Comparison of ENCODE assay signal across 29 cellular contexts in the genomic region with DNA sequence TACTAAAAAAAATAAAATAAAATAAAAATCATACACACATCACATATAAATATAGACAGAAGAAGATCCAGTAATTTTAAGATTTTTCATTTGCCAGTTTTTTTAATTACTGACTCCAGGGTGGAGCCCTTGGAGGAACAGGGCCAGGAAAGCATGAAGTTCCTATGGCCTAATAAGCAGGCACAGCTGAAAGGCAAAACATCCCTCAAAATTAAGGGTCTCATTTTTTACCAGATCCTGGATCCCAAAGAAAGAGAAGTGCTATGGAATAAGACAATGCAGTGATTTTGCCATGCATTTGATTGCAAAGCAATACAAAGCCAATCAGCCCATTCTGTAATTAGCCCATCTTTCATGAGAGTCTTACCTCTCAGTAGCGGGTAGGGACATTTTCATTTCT.
"Had no signal": no experiment of that assay in that cellular context is flagged by ENCODE, and none has a peak within 500 bp of the region (broad histone marks: within the 10 kb centered on the region; RNA-seq: fewer than 3 reads in every experiment).

No MANE protein-coding gene starts in this region.

- H3K36me3 ChIP-seq: neural progenitor cell, ovary, right lobe of liver, stomach, thoracic aorta, thyroid gland, tibial nerve, upper lobe of left lung, vagina had no signal

- H3K4me1 ChIP-seq: neural progenitor cell, parathyroid adenoma, psoas muscle, right lobe of liver, stomach, thyroid gland, tibial nerve, upper lobe of left lung, vagina had no signal

- ATAC-seq: natural killer cell; psoas muscle; right cardiac atrium; right lobe of liver; stimulated activated effector memory CD8-positive, alpha-beta T cell treated with anti-CD3 and anti-CD28 coated beads, Interleukin-12 subunit alpha, Interleukin-12 subunit beta, amount 100 ng/mL, for 72 hours; stimulated activated naive B cell treated with anti-CD40 and anti-IgM and Interleukin-4, amounts not matched to agents 10 μg/mL and 1 μg/mL and 100 μg/mL, for 72 hours had no signal

- H3K36me3 Mint-ChIP-seq: natural killer cell; neural progenitor cell; stimulated activated effector memory CD8-positive, alpha-beta T cell treated with anti-CD3 and anti-CD28 coated beads, Interleukin-12 subunit alpha, Interleukin-12 subunit beta, amount 100 ng/mL, for 72 hours had no signal

- H3K9me3 ChIP-seq: psoas muscle, right lobe of liver, thyroid gland, vagina had no signal

- H3K4me2 ChIP-seq: neural progenitor cell, smooth muscle cell had no signal

- H3K27ac Mint-ChIP-seq: natural killer cell; nephron; neural progenitor cell; progenitor cell of endocrine pancreas; stimulated activated effector memory CD8-positive, alpha-beta T cell treated with anti-CD3 and anti-CD28 coated beads, Interleukin-12 subunit alpha, Interleukin-12 subunit beta, amount 100 ng/mL, for 72 hours; stimulated activated naive B cell treated with anti-CD40 and anti-IgM and Interleukin-4, amounts not matched to agents 10 μg/mL and 1 μg/mL and 100 μg/mL, for 72 hours; stimulated activated naive CD8-positive, alpha-beta T cell treated with anti-CD3 and anti-CD28 coated beads, Interleukin-15, Interleukin-2, amounts not matched to agents 100 ng/mL and 50 ng/mL, for 24 hours had no signal

- DNase-seq: natural killer cell; occipital lobe; ovary; posterior cingulate gyrus; psoas muscle; right cardiac atrium; right lobe of liver; stimulated activated CD4-positive, alpha-beta T cell treated with anti-CD3 and anti-CD28 coated beads, Interleukin-15, amount 100 ng/mL, for 24 hours; stimulated activated CD4-positive, alpha-beta T cell treated with anti-CD3 and anti-CD28 coated beads, Interleukin-2, amount 100 ng/mL, for 24 hours; stimulated activated CD4-positive, alpha-beta T cell treated with anti-CD3 and anti-CD28 coated beads, Interleukin-2, amount 100 ng/mL, for 48 hours; stimulated activated CD4-positive, alpha-beta T cell treated with anti-CD3 and anti-CD28 coated beads, Interleukin-4, amount 100 ng/mL, for 24 hours; stimulated activated naive B cell treated with anti-CD40 and anti-IgM and Interleukin-4, amounts not matched to agents 10 μg/mL and 1 μg/mL and 100 μg/mL, for 72 hours; stimulated activated naive CD4-positive, alpha-beta T cell treated with Interleukin-2 at 50 U/mL for 16 hours; stomach; thyroid gland; trophoblast cell had no signal

- H2AFZ ChIP-seq: neural progenitor cell, parathyroid adenoma had no signal

- H3K79me2 ChIP-seq: parathyroid adenoma had no signal

- H3K27me3 ChIP-seq: neural progenitor cell, ovary, right lobe of liver, stomach, thyroid gland, tibial nerve, upper lobe of left lung, vagina had no signal

- H3K4me1 Mint-ChIP-seq: natural killer cell; nephron; neural progenitor cell; stimulated activated effector memory CD8-positive, alpha-beta T cell treated with anti-CD3 and anti-CD28 coated beads, Interleukin-12 subunit alpha, Interleukin-12 subunit beta, amount 100 ng/mL, for 72 hours; stimulated activated naive B cell treated with anti-CD40 and anti-IgM and Interleukin-4, amounts not matched to agents 10 μg/mL and 1 μg/mL and 100 μg/mL, for 72 hours had no signal

- FAIRE-seq: urothelium cell line had no signal

- H3K4me3 Mint-ChIP-seq: natural killer cell; nephron; neural progenitor cell; stimulated activated effector memory CD8-positive, alpha-beta T cell treated with anti-CD3 and anti-CD28 coated beads, Interleukin-12 subunit alpha, Interleukin-12 subunit beta, amount 100 ng/mL, for 72 hours; stimulated activated naive B cell treated with anti-CD40 and anti-IgM and Interleukin-4, amounts not matched to agents 10 μg/mL and 1 μg/mL and 100 μg/mL, for 72 hours; stimulated activated naive CD8-positive, alpha-beta T cell treated with anti-CD3 and anti-CD28 coated beads, Interleukin-15, Interleukin-2, amounts not matched to agents 100 ng/mL and 50 ng/mL, for 24 hours had no signal

- H3K4me3 ChIP-seq: neural progenitor cell, ovary, psoas muscle, right lobe of liver, skin epidermis, smooth muscle cell, stomach, thoracic aorta, thyroid gland, tibial nerve, upper lobe of left lung, vagina had no signal

- H3K9ac ChIP-seq: neural progenitor cell, parathyroid adenoma had no signal

- H3K27me3 Mint-ChIP-seq: progenitor cell of endocrine pancreas; stimulated activated naive B cell treated with anti-CD40 and anti-IgM and Interleukin-4, amounts not matched to agents 10 μg/mL and 1 μg/mL and 100 μg/mL, for 72 hours had no signal

- H3K27ac ChIP-seq: neural progenitor cell, ovary, parathyroid adenoma, psoas muscle, right lobe of liver, skin epidermis, stomach, thoracic aorta, thyroid gland, tibial nerve, upper lobe of left lung, vagina had no signal
